In genomic region chr22:19805821-19806212, GRCh38 we compare ENCODE assay signal across 14 cellular contexts. TPM values are rescaled to one million over a fixed set of nuclear protein-coding genes. Genes with fewer than 3 reads are reported as not detected.
DNase-seq lines count a peak whose midpoint lies in the region; ATAC-seq and TF ChIP-seq lines count a peak whose summit lies in the region.
"Had no signal": no experiment of that assay in that cellular context is flagged by ENCODE, and none has a peak within 500 bp of the region (broad histone marks: within the 10 kb centered on the region; RNA-seq: fewer than 3 reads in every experiment).

No MANE protein-coding gene starts in this region.

- ATAC-seq in lower lobe of right lung: no peak
- no peak for ATAC-seq in activated CD8-positive, alpha-beta T cell treated with anti-CD3 and anti-CD28 coated beads, Interleukin-2, amount 10 ng/mL, durations not matched to agents 7 days and 5 days
- no peak for ATAC-seq in HG03565 (IDR thresholded peaks at IDR 0.05; ENCODE audit: unreplicated experiment)

- no peaks in the 10 kb centered on the region for H3K27me3 Mint-ChIP-seq in MCF 10A (ENCODE audit: insufficient read depth, unreplicated experiment)
- no peaks in the 10 kb centered on the region for H3K27me3 Mint-ChIP-seq in activated CD8-positive, alpha-beta T cell treated with anti-CD3 and anti-CD28 coated beads, Interleukin-2, amount 10 ng/mL, durations not matched to agents 7 days and 5 days (ENCODE audit: low read depth)
- H3K27me3 Mint-ChIP-seq: dendritic cell treated with granulocyte-macrophage colony-stimulating factor and Interleukin-4, amounts not matched to agents 40 ng/mL and 50 ng/mL, for 4 days had no signal

- peak overlapping the region; percentile 27; the same call in 1 of the 2 replicates for H3K9ac ChIP-seq in BLaER1

- peak overlapping the region; percentile 56 for H3K4me3 Mint-ChIP-seq in MCF 10A (ENCODE audit: unreplicated experiment)
- no peak overlapping the region for H3K4me3 Mint-ChIP-seq in activated CD8-positive, alpha-beta T cell treated with anti-CD3 and anti-CD28 coated beads, Interleukin-2, amount 10 ng/mL, durations not matched to agents 7 days and 5 days
- H3K4me3 Mint-ChIP-seq: activated T-helper 1 cell treated with anti-CD3 and anti-CD28 coated beads, Interleukin-12 subunit alpha, Interleukin-12 subunit beta, Interleukin-2, Interleukin-4 antibody, amounts not matched to agents 30 ng/mL and 10 ng/mL and 1 ng/mL, durations not matched to agents 14 hours and 24 hours and 36 hours; dendritic cell treated with granulocyte-macrophage colony-stimulating factor and Interleukin-4, amounts not matched to agents 40 ng/mL and 50 ng/mL, for 4 days had no signal

- H3K4me3 ChIP-seq in BLaER1 (no peak overlapping the region; the same call in 1 of the 2 replicates), HAP-1 (no peak overlapping the region), lower lobe of right lung (no peak overlapping the region)
- H3K4me3 ChIP-seq: ascending aorta had no signal

- H3K4me1 Mint-ChIP-seq in MCF 10A (ENCODE audit: insufficient read depth, unreplicated experiment): peaks cover 28% of the 10 kb centered on the region
- peaks cover 9% of the 10 kb centered on the region for H3K4me1 Mint-ChIP-seq in activated CD8-positive, alpha-beta T cell treated with anti-CD3 and anti-CD28 coated beads, Interleukin-2, amount 10 ng/mL, durations not matched to agents 7 days and 5 days (ENCODE audit: low read depth)

- CTCF ChIA-PET in MCF 10A (lab: Yijun Ruan, JAX): interaction anchor here (0.6 to 0.7 kb wide), 4 partner anchors 12 to 240 kb away, joined by 3 read pairs; no protein-coding TSS in a partner anchor
- CTCF ChIA-PET in activated CD8-positive, alpha-beta T cell treated with anti-CD3 and anti-CD28 coated beads, Interleukin-2, amount 10 ng/mL, durations not matched to agents 7 days and 5 days (lab: Charles Lee): no interaction called here

- H3K36me3 ChIP-seq in BLaER1: peaks cover 16% of the 10 kb centered on the region; the same call in 1 of the 2 replicates
- no peaks in the 10 kb centered on the region for H3K36me3 ChIP-seq in HAP-1 (replicated peaks)
- H3K36me3 ChIP-seq in lower lobe of right lung: no peaks in the 10 kb centered on the region

- BruUV-seq in MCF 10A (replicated peaks; lab: Mats Ljungman, UMichigan): no TSS peak

- no peaks in the 10 kb centered on the region for H3K27me3 ChIP-seq in BLaER1
- no peaks in the 10 kb centered on the region for H3K27me3 ChIP-seq in HAP-1 (ENCODE audit: low read depth)
- no peaks in the 10 kb centered on the region for H3K27me3 ChIP-seq in lower lobe of right lung (ENCODE audit: low read depth)
- H3K27me3 ChIP-seq: ascending aorta had no signal

- POLR2A ChIA-PET in MCF 10A (lab: Yijun Ruan, JAX): interaction anchor here (0.6 to 5.4 kb wide), 12 partner anchors 8 to 88 kb away, joined by 3 to 53 read pairs (median 4); partner anchors contain the start of genes GNB1L and RTL10
- POLR2A ChIA-PET in activated CD8-positive, alpha-beta T cell treated with anti-CD3 and anti-CD28 coated beads, Interleukin-2, amount 10 ng/mL, durations not matched to agents 7 days and 5 days (lab: Charles Lee): no interaction called here

- H3K9me3 ChIP-seq in BLaER1: no peaks in the 10 kb centered on the region
- no peaks in the 10 kb centered on the region for H3K9me3 ChIP-seq in HAP-1
- no peaks in the 10 kb centered on the region for H3K9me3 ChIP-seq in lower lobe of right lung
- H3K9me3 ChIP-seq: ascending aorta had no signal

- peak overlapping the region; percentile 93 for H3K4me2 ChIP-seq in BLaER1

- H3K4me1 ChIP-seq in BLaER1: peaks cover 51% of the 10 kb centered on the region
- peaks cover 12% of the 10 kb centered on the region for H3K4me1 ChIP-seq in HAP-1
- H3K4me1 ChIP-seq in lower lobe of right lung: peaks cover 9% of the 10 kb centered on the region
- H3K4me1 ChIP-seq: ascending aorta had no signal

- peak overlapping the region; percentile 95 for H3K27ac Mint-ChIP-seq in MCF 10A (ENCODE audit: low read depth, unreplicated experiment)
- no peak overlapping the region for H3K27ac Mint-ChIP-seq in activated CD8-positive, alpha-beta T cell treated with anti-CD3 and anti-CD28 coated beads, Interleukin-2, amount 10 ng/mL, durations not matched to agents 7 days and 5 days
- H3K27ac Mint-ChIP-seq: activated T-helper 1 cell treated with anti-CD3 and anti-CD28 coated beads, Interleukin-12 subunit alpha, Interleukin-12 subunit beta, Interleukin-2, Interleukin-4 antibody, amounts not matched to agents 30 ng/mL and 10 ng/mL and 1 ng/mL, durations not matched to agents 14 hours and 24 hours and 36 hours; dendritic cell treated with granulocyte-macrophage colony-stimulating factor and Interleukin-4, amounts not matched to agents 40 ng/mL and 50 ng/mL, for 4 days had no signal

- H4K20me1 ChIP-seq in BLaER1: peaks cover 16% of the 10 kb centered on the region; the same call in 1 of the 2 replicates

- TF ChIP-seq CTCF in MCF 10A (IDR thresholded peaks at IDR 0.05; ENCODE audit: unreplicated experiment): no peak
- TF ChIP-seq CTCF in lower lobe of right lung (IDR thresholded peaks at IDR 0.05): no peak

- in situ Hi-C loops in HAP-1 (cut with MboI; ENCODE audit: low sequenced_read_pairs): no loop called here

- H3K27ac ChIP-seq in BLaER1: peak overlapping the region; percentile 55
- H3K27ac ChIP-seq in lower lobe of right lung: no peak overlapping the region
- H3K27ac ChIP-seq: ascending aorta had no signal

- intact Hi-C loops in MCF 10A (cut with micrococcal nuclease) (loop anchor here (1.0 to 2.0 kb wide), 2 partner anchors 19 to 48 kb away; partner anchors contain the start of genes GNB1L and RTL10), lower lobe of right lung (cut with DNase I) (no loop called here)

- H3K36me3 Mint-ChIP-seq in MCF 10A (ENCODE audit: insufficient read depth, unreplicated experiment): peaks cover 6% of the 10 kb centered on the region
- H3K36me3 Mint-ChIP-seq in activated CD8-positive, alpha-beta T cell treated with anti-CD3 and anti-CD28 coated beads, Interleukin-2, amount 10 ng/mL, durations not matched to agents 7 days and 5 days (ENCODE audit: low read depth): no peaks in the 10 kb centered on the region

- no peaks in the 10 kb centered on the region for H3K9me3 Mint-ChIP-seq in MCF 10A (ENCODE audit: unreplicated experiment)
- H3K9me3 Mint-ChIP-seq in activated CD8-positive, alpha-beta T cell treated with anti-CD3 and anti-CD28 coated beads, Interleukin-2, amount 10 ng/mL, durations not matched to agents 7 days and 5 days (ENCODE audit: insufficient read depth): no peaks in the 10 kb centered on the region
- H3K9me3 Mint-ChIP-seq: activated T-helper 1 cell treated with anti-CD3 and anti-CD28 coated beads, Interleukin-12 subunit alpha, Interleukin-12 subunit beta, Interleukin-2, Interleukin-4 antibody, amounts not matched to agents 30 ng/mL and 10 ng/mL and 1 ng/mL, durations not matched to agents 14 hours and 24 hours and 36 hours; dendritic cell treated with granulocyte-macrophage colony-stimulating factor and Interleukin-4, amounts not matched to agents 40 ng/mL and 50 ng/mL, for 4 days had no signal

- DNase-seq in HAP-1 (ENCODE audit: low spot score in 2 of 2): peak; percentile 14 to 25
- DNase-seq in MCF 10A (ENCODE audit: unreplicated experiment): peak; percentile 69
- peak; percentile 23 for DNase-seq in lower lobe of right lung
- no peak for DNase-seq in activated CD8-positive, alpha-beta T cell treated with anti-CD3 and anti-CD28 coated beads, Interleukin-2, amount 10 ng/mL, durations not matched to agents 7 days and 5 days
- no peak for DNase-seq in NCI-H524 (lab: John Stamatoyannopoulos, UW)
- DNase-seq in UCSD-AML1 (lab: John Stamatoyannopoulos, UW; ENCODE audit: unreplicated experiment): no peak
- DNase-seq: activated CD4-positive, alpha-beta T cell treated with anti-CD3 and anti-CD28 coated beads, Interleukin-2, amount 50 U/mL, for 48 hours; midbrain; Right ventricle myocardium superior had no signal

RNA-seq across cellular contexts. Expression of gene TBX1, which starts 45.2 kb away (rescaled TPM):
- total RNA-seq in MCF 10A (2022) (not detected in 2 replicates), lower lobe of right lung (13.5 TPM)
- total RNA-seq in activated CD8-positive, alpha-beta T cell treated with anti-CD3 and anti-CD28 coated beads, Interleukin-2, amount 10 ng/mL, durations not matched to agents 7 days and 5 days: 1 to 10 TPM; 1.2 to 1.5 TPM
- total RNA-seq: ascending aorta had no signal

RNA-seq across cellular contexts. Expression of gene GNB1L, which starts 48.9 kb away (rescaled TPM):
- total RNA-seq in MCF 10A (2022) (4.3 and 7.1 TPM in 2 replicates), lower lobe of right lung (6.0 TPM)
- total RNA-seq in activated CD8-positive, alpha-beta T cell treated with anti-CD3 and anti-CD28 coated beads, Interleukin-2, amount 10 ng/mL, durations not matched to agents 7 days and 5 days: 10 to 100 TPM in 1 of 2 experiments, 1 to 10 TPM in 1; 9.7 to 10.3 TPM

RNA-seq across cellular contexts. Expression of gene RTL10, which starts 48.9 kb away (rescaled TPM):
- total RNA-seq in MCF 10A (2022): 16.8 and 20.6 TPM in 2 replicates
- 24.3 TPM for total RNA-seq in lower lobe of right lung
- total RNA-seq in activated CD8-positive, alpha-beta T cell treated with anti-CD3 and anti-CD28 coated beads, Interleukin-2, amount 10 ng/mL, durations not matched to agents 7 days and 5 days: 10 to 100 TPM; 16.1 to 17.0 TPM

Comparison
In these comparisons a context has a peak if more than half of its experiments do, and no peak if none do; other contexts are left out.
1. DNase-seq: peak in HAP-1 (2 of 2), MCF 10A (single experiment) and lower lobe of right lung (single experiment); none in activated CD8-positive, alpha-beta T cell treated with anti-CD3 and anti-CD28 coated beads, Interleukin-2, amount 10 ng/mL, durations not matched to agents 7 days and 5 days (single experiment), NCI-H524 (0 of 2) and UCSD-AML1 (single experiment).